ENCODE assay signal across 8 cellular contexts in the genomic region with DNA sequence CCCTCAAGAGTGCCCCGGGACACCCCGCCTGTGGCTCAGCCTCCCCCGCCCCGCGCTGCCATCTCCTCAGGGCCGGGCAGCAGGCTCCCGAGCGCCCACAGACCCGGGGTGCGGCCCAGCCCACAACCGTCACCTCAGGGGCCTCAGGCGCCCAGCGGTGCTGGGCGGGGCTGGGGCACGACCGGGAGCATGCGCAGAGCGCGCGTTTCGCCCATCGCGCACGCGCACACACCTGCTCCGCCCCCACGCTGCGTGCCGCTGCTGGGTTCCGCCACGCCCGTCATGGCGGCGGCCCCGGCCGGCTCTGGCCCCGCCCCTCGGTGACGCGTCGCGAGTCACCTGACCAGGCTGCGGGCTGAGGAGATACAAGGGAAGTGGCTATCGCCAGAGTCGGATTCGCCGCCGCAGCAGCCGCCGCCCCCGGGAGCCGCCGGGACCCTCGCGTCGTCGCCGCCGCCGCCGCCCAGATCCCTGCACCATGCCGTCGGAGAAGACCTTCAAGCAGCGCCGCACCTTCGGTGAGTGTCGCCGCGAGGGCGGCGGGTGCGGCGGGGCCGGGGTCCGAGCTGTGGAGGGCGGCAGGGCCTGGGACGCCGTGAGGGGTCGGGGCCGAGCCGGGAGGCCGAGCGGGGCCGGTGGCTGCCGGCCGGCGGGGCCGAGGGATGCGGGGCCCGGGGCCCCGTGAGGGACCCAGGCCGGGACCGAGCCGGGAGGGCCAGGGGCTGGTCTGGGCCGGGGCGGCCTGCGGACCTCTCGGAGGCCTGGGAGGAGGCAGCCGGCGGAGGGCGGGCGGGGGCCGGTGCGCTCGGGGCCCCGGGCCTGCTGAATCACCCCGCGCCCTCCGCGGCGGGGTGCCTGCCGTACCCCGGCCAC. TPM values are rescaled to one million over a fixed set of nuclear protein-coding genes. Genes with fewer than 3 reads are reported as not detected.
DNase-seq lines count a peak whose midpoint lies in the region; ATAC-seq and TF ChIP-seq lines count a peak whose summit lies in the region.

A gene (plus strand): TSS at position 387 of the 873 bp plus-strand sequence. CDS start 92 bp downstream, at position 479.

- H3K27me3 Mint-ChIP-seq in activated CD4-positive, alpha-beta memory T cell treated with anti-CD3 and anti-CD28 coated beads for 36 hours = no peaks in the 10 kb centered on the region

- H3K9me3 Mint-ChIP-seq in activated CD4-positive, alpha-beta memory T cell treated with anti-CD3 and anti-CD28 coated beads for 36 hours = no peaks in the 10 kb centered on the region

- peak in 1 of 2 donors; percentile 94 for TF ChIP-seq POLR2A in lower leg skin (IDR thresholded peaks at IDR 0.05)

- intact Hi-C loops in activated CD4-positive, alpha-beta memory T cell treated with anti-CD3 and anti-CD28 coated beads for 36 hours (cut with micrococcal nuclease) = loop anchor here (1.0 to 5.0 kb wide), 5 partner anchors 9 to 375 kb away; a partner anchor contains a TSS
- intact Hi-C loops in lower leg skin (cut with DNase I; ENCODE audit: low total_unique reads) = no loop called here

- H3K36me3 Mint-ChIP-seq in activated CD4-positive, alpha-beta memory T cell treated with anti-CD3 and anti-CD28 coated beads for 36 hours = peaks cover 11% of the 10 kb centered on the region

- TF ChIP-seq CTCF in lower leg skin (IDR thresholded peaks at IDR 0.05) = no peak

- peak; percentile 99 for DNase-seq in CD1c-positive myeloid dendritic cell (ENCODE audit: extremely low spot score)
- DNase-seq in NCI-H82 treated with DMSO at 0.1 percent for 48 hours (lab: John Stamatoyannopoulos, UW; ENCODE audit: unreplicated experiment) = peak; percentile 74
- DNase-seq in activated CD4-positive, alpha-beta memory T cell treated with anti-CD3 and anti-CD28 coated beads for 36 hours = peak; percentile 98
- peak; percentile 89 to 97 for DNase-seq in dermis microvascular lymphatic vessel endothelial cell (ENCODE audit: low read depth in 2 of 2)
- DNase-seq in lower leg skin (ENCODE audit: low spot score in 2 of 2) = peak; percentile 95 to 99
- DNase-seq in stimulated activated CD4-positive, alpha-beta T cell treated with anti-CD3 and anti-CD28 coated beads, Interleukin-4, amount 100 ng/mL, for 4 hours = peak; percentile 97 to 99

- H3K4me3 ChIP-seq in lower leg skin (ENCODE audit: low read depth, poor library complexity, severe bottlenecking) = peak within 1 kb of the TSS; percentile 81

- ATAC-seq in GM19438 (IDR thresholded peaks at IDR 0.05; ENCODE audit: low read depth, unreplicated experiment) = peak; percentile 54
- peak; percentile 48 for ATAC-seq in HG03571 (IDR thresholded peaks at IDR 0.05; ENCODE audit: unreplicated experiment)

- POLR2A ChIA-PET in activated CD4-positive, alpha-beta memory T cell treated with anti-CD3 and anti-CD28 coated beads for 36 hours (lab: Charles Lee) = interaction anchor here (0.6 to 3.2 kb wide), 2 partner anchors 9 to 243 kb away, joined by 3 to 27 read pairs; a partner anchor contains a TSS

- 1 to 2% methylated on average over 49 to 61 of the region's 113 CpGs for WGBS in lower leg skin, 2 donors

- H3K4me1 Mint-ChIP-seq in activated CD4-positive, alpha-beta memory T cell treated with anti-CD3 and anti-CD28 coated beads for 36 hours (ENCODE audit: low read depth) = peaks cover 61% of the 10 kb centered on the region

- CTCF ChIA-PET in activated CD4-positive, alpha-beta memory T cell treated with anti-CD3 and anti-CD28 coated beads for 36 hours (lab: Charles Lee) = interaction anchor here (1.4 to 3.0 kb wide), 2 partner anchors 10 to 244 kb away, joined by 4 to 33 read pairs; no protein-coding TSS in a partner anchor

- H3K27ac Mint-ChIP-seq in activated CD4-positive, alpha-beta memory T cell treated with anti-CD3 and anti-CD28 coated beads for 36 hours = peak within 1 kb of the TSS; percentile 95

- peak within 1 kb of the TSS; percentile 86 for H3K4me3 Mint-ChIP-seq in activated CD4-positive, alpha-beta memory T cell treated with anti-CD3 and anti-CD28 coated beads for 36 hours

RNA-seq across cellular contexts. Expression of the gene that starts here (rescaled TPM):
- total RNA-seq in activated CD4-positive, alpha-beta memory T cell treated with anti-CD3 and anti-CD28 coated beads for 36 hours = 10 to 100 TPM; 69.3 to 72.5 TPM
- 20.9 and 33.3 TPM in 2 replicates for total RNA-seq in dermis microvascular lymphatic vessel endothelial cell
- 10 to 100 TPM; 73.8 to 76.4 (median 74.5) TPM for total RNA-seq in lower leg skin

Comparison
In these comparisons a context has a peak if more than half of its experiments do, and no peak if none do; other contexts are left out.
1. Peak in every context shown above with its lines: DNase-seq, ATAC-seq and H3K4me3 ChIP-seq.